In the genomic region with DNA sequence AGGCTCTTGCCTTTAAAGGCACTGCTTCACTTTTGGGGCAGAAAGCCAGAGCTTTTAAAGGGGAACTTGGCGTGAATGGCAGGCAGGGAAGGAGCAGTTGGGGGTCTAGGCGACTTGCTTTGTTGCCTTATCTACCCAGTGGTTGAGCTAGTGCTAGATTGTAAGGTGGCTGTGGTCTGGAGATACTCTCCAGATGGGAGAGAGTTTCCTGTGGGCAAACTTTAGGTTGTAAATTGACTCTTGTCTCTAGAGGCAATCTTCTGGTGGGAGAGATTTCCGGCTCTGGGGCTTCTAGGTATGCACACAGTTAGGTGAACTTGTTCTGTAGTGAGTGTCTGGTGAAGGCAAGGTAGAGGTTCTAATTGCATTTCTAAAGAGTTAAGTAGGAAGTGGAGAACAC, we compare ENCODE assay signal across 5 cellular contexts. TPM values are rescaled to one million over a fixed set of nuclear protein-coding genes. Genes with fewer than 3 reads are reported as not detected.
"Had no signal": no experiment of that assay in that cellular context is flagged by ENCODE, and none has a peak within 500 bp of the region (broad histone marks: within the 10 kb centered on the region; RNA-seq: fewer than 3 reads in every experiment).

No MANE protein-coding gene starts in this region.

RNA-seq across cellular contexts. Expression of a gene that starts 50.7 kb away (rescaled TPM):
- total RNA-seq: activated T-helper 17 cell treated with anti-CD3 and anti-CD28 coated beads, Interleukin-2, amount 50 U/mL, for 72 hours; astrocyte; body of pancreas; T-helper 1 cell treated with Interleukin-12 subunit alpha and Interleukin-12 subunit beta and Interleukin-4 antibody, amounts not matched to agents 30 ng/mL and 1 ng/mL, for 36 hours; T-helper 2 cell treated with Interferon-gamma antibody and Interleukin-4, amounts not matched to agents 100 ng/mL and 5 ng/mL, for 36 hours had no signal
